In the genomic region with DNA sequence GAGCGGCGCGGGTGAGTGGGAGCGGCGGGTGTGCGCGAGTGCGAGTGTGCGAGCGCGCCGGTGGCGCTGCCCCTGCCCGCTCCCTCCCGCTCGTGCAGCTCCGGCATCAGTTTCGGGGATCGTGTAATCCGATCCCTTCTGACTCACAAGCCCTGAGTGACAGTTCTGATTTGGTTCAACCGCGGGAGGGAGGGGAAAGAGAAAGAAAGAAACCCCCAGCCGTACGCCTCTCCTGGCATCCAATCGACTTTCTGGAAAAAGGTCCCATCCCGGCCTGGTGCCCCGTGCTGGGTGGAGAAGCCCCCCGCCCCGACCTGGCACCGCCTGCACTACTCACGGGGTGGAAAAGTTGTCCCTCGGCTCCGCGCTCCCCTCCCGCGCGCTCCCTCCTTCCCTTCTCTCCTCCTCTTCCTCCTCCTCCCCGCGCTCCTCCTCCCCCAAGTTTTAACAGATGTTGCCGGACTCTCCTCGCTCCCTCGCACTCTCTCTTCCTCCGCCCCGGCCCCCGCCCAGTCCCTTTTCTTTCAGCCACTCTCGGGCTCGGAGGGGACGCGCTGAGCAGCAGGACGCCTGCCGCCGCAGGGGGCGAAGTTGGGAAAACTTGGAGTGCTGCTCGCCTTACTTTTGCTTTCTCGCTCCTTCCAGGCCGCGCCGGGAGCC, we compare ENCODE assay signal across 1 cellular context.
A peak's percentile ranks its signal among the peaks of the same experiment; 100 is the strongest.
TF ChIP-seq lines count a peak whose summit lies in the region.

A gene (minus strand): TSS at position 48 of the 660 bp plus-strand sequence. CDS start 13,956 bp downstream, outside the sequence.

TF ChIP-seq in HEK293, 187 proteins besides CTCF, POLR2A, EP300 and RAD21 (continued from another document):
- TF ChIP-seq, protein P1, sequence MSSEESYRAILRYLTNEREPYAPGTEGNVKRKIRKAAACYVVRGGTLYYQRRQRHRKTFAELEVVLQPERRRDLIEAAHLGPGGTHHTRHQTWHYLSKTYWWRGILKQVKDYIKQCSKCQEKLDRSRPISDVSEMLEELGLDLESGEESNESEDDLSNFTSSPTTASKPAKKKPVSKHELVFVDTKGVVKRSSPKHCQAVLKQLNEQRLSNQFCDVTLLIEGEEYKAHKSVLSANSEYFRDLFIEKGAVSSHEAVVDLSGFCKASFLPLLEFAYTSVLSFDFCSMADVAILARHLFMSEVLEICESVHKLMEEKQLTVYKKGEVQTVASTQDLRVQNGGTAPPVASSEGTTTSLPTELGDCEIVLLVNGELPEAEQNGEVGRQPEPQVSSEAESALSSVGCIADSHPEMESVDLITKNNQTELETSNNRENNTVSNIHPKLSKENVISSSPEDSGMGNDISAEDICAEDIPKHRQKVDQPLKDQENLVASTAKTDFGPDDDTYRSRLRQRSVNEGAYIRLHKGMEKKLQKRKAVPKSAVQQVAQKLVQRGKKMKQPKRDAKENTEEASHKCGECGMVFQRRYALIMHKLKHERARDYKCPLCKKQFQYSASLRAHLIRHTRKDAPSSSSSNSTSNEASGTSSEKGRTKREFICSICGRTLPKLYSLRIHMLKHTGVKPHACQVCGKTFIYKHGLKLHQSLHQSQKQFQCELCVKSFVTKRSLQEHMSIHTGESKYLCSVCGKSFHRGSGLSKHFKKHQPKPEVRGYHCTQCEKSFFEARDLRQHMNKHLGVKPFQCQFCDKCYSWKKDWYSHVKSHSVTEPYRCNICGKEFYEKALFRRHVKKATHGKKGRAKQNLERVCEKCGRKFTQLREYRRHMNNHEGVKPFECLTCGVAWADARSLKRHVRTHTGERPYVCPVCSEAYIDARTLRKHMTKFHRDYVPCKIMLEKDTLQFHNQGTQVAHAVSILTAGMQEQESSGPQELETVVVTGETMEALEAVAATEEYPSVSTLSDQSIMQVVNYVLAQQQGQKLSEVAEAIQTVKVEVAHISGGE (tag by site-specific recombination; conservative IDR thresholded peaks at IDR 0.05; ENCODE audit: low read depth): peak; percentile 67
- peak; percentile 80 for TF ChIP-seq ZBTB8A (tag by site-specific recombination; IDR thresholded peaks at IDR 0.05)
- no peak for TF ChIP-seq ZNF473 (tag by site-specific recombination; IDR thresholded peaks at IDR 0.05)
- peak; percentile 94 for TF ChIP-seq WT1 (tag by site-specific recombination; IDR thresholded peaks at IDR 0.05)
- no peak for TF ChIP-seq ZNF530 (tag by site-specific recombination; IDR thresholded peaks at IDR 0.05; ENCODE audit: low read depth)
- peak; percentile 98 for TF ChIP-seq ZEB2 (tag by site-specific recombination; IDR thresholded peaks at IDR 0.05)
- TF ChIP-seq ZNF341 (tag by site-specific recombination; IDR thresholded peaks at IDR 0.05; ENCODE audit: low read depth): peak; percentile 88
- TF ChIP-seq ZNF423 (tag by site-specific recombination; IDR thresholded peaks at IDR 0.05): peak; percentile 85
- TF ChIP-seq KLF16 (tag by site-specific recombination; IDR thresholded peaks at IDR 0.05): peak; percentile 80
- TF ChIP-seq ZNF585B (tag by site-specific recombination; IDR thresholded peaks at IDR 0.05): no peak
